26 cellular contexts compared by ENCODE assay signal in genomic region chr18:1998121-1998520, GRCh38.
"Had no signal": no experiment of that assay in that cellular context is flagged by ENCODE, and none has a peak within 500 bp of the region (broad histone marks: within the 10 kb centered on the region; RNA-seq: fewer than 3 reads in every experiment).

No MANE protein-coding gene starts in this region.

- H3K4me3 ChIP-seq: cardiac muscle cell, left lung, lung, right atrium auricular region, thyroid gland, upper lobe of right lung had no signal

- H3K4me1 Mint-ChIP-seq: activated B cell treated with CpG ODN at 0.5 μM for 24 hours; activated CD4-positive, alpha-beta T cell treated with anti-CD3 and anti-CD28 coated beads for 36 hours; activated naive CD8-positive, alpha-beta T cell treated with anti-CD3 and anti-CD28 coated beads, Interleukin-2, amount 10 ng/mL, durations not matched to agents 7 days and 5 days; natural killer cell had no signal

- H3K27ac Mint-ChIP-seq: activated B cell treated with CpG ODN at 0.5 μM for 24 hours; activated CD4-positive, alpha-beta T cell treated with anti-CD3 and anti-CD28 coated beads for 36 hours; activated naive CD8-positive, alpha-beta T cell treated with anti-CD3 and anti-CD28 coated beads, Interleukin-2, amount 10 ng/mL, durations not matched to agents 7 days and 5 days; natural killer cell; stimulated activated naive CD8-positive, alpha-beta T cell treated with anti-CD3 and anti-CD28 coated beads, Interleukin-15, Interleukin-2, amounts not matched to agents 100 ng/mL and 50 ng/mL, for 24 hours; T-helper 1 cell treated with Interleukin-12 subunit alpha and Interleukin-12 subunit beta and Interleukin-4 antibody, amounts not matched to agents 30 μg/mL and 1 μg/mL, for 36 hours had no signal

- H3K9me3 ChIP-seq: left lung, right atrium auricular region, thyroid gland, upper lobe of right lung had no signal

- ATAC-seq: activated CD4-positive, alpha-beta T cell treated with anti-CD3 and anti-CD28 coated beads for 36 hours; activated T-cell treated with anti-CD3 and anti-CD28 coated beads, Interleukin-2, amount 50 U/mL, for 4 hours; left lung; natural killer cell; upper lobe of right lung had no signal

- DNase-seq: activated B cell treated with CpG ODN at 0.5 μM for 24 hours; activated CD4-positive, alpha-beta T cell treated with anti-CD3 and anti-CD28 coated beads for 36 hours; activated CD4-positive, alpha-beta T cell treated with anti-CD3 and anti-CD28 coated beads, Interleukin-2, amount 50 U/mL, for 4 hours; activated CD8-positive, alpha-beta memory T cell treated with anti-CD3 and anti-CD28 coated beads for 24 hours; activated CD8-positive, alpha-beta memory T cell treated with anti-CD3 and anti-CD28 coated beads, Interleukin-2, amount 50 U/mL, for 4 hours; activated naive CD4-positive, alpha-beta T cell treated with Interleukin-2 at 50 U/mL for 16 hours; activated naive CD8-positive, alpha-beta T cell treated with anti-CD3 and anti-CD28 coated beads, Interleukin-2, amount 10 ng/mL, durations not matched to agents 7 days and 5 days; activated T-cell treated with anti-CD3 and anti-CD28 coated beads, Interleukin-2, amount 50 U/mL, for 4 hours; amniotic stem cell; cortex of kidney; erythroblast; foreskin fibroblast; kidney; left lung; midbrain; natural killer cell; substantia nigra; T1000; thyroid gland; upper lobe of right lung had no signal

- H3K27me3 ChIP-seq: cardiac muscle cell, left lung, right atrium auricular region, thyroid gland, upper lobe of right lung had no signal

- H3K27me3 Mint-ChIP-seq: activated B cell treated with CpG ODN at 0.5 μM for 24 hours, progenitor cell of endocrine pancreas had no signal

- H3K9me3 Mint-ChIP-seq: activated B cell treated with CpG ODN at 0.5 μM for 24 hours; activated naive CD8-positive, alpha-beta T cell treated with anti-CD3 and anti-CD28 coated beads, Interleukin-2, amount 10 ng/mL, durations not matched to agents 7 days and 5 days; activated T-cell treated with anti-CD3 and anti-CD28 coated beads, Interleukin-2, amount 50 U/mL, for 4 hours; stimulated activated naive CD8-positive, alpha-beta T cell treated with anti-CD3 and anti-CD28 coated beads, Interleukin-15, Interleukin-2, amounts not matched to agents 100 ng/mL and 50 ng/mL, for 24 hours; T-helper 1 cell treated with Interleukin-12 subunit alpha and Interleukin-12 subunit beta and Interleukin-4 antibody, amounts not matched to agents 30 μg/mL and 1 μg/mL, for 36 hours had no signal

- H3K4me3 Mint-ChIP-seq: activated B cell treated with CpG ODN at 0.5 μM for 24 hours; activated CD4-positive, alpha-beta T cell treated with anti-CD3 and anti-CD28 coated beads for 36 hours; activated naive CD8-positive, alpha-beta T cell treated with anti-CD3 and anti-CD28 coated beads, Interleukin-2, amount 10 ng/mL, durations not matched to agents 7 days and 5 days; activated T-cell treated with anti-CD3 and anti-CD28 coated beads, Interleukin-2, amount 50 U/mL, for 4 hours; natural killer cell; stimulated activated naive CD8-positive, alpha-beta T cell treated with anti-CD3 and anti-CD28 coated beads, Interleukin-15, Interleukin-2, amounts not matched to agents 100 ng/mL and 50 ng/mL, for 24 hours; T-helper 1 cell treated with Interleukin-12 subunit alpha and Interleukin-12 subunit beta and Interleukin-4 antibody, amounts not matched to agents 30 μg/mL and 1 μg/mL, for 36 hours had no signal

- H3K4me1 ChIP-seq: left lung, right atrium auricular region, thyroid gland, upper lobe of right lung had no signal

- H3K36me3 ChIP-seq: cardiac muscle cell, left lung, right atrium auricular region, thyroid gland, upper lobe of right lung had no signal

- H3K27ac ChIP-seq: cardiac muscle cell, left lung, right atrium auricular region, thyroid gland, upper lobe of right lung had no signal

- H3K36me3 Mint-ChIP-seq: activated naive CD8-positive, alpha-beta T cell treated with anti-CD3 and anti-CD28 coated beads, Interleukin-2, amount 10 ng/mL, durations not matched to agents 7 days and 5 days; natural killer cell had no signal
